In genomic region chr19:6425732-6426686, GRCh38 we compare ENCODE assay signal across 8 cellular contexts. TPM values are rescaled to one million over a fixed set of nuclear protein-coding genes. Genes with fewer than 3 reads are reported as not detected.
DNase-seq lines count a peak whose midpoint lies in the region; ATAC-seq and TF ChIP-seq lines count a peak whose summit lies in the region.

No MANE protein-coding gene starts in this region.

- H3K4me3 Mint-ChIP-seq in activated naive CD8-positive, alpha-beta T cell = peak overlapping the region; percentile 83

- TF ChIP-seq POLR2A in right lobe of liver (IDR thresholded peaks at IDR 0.05) (no peak), uterus (IDR thresholded peaks at IDR 0.05) (no peak)

- H3K36me3 ChIP-seq in right lobe of liver (peaks cover 0 to 3% (median 0%) of the 10 kb centered on the region in 4 donors), uterus (no peaks in the 10 kb centered on the region)

- ATAC-seq in right lobe of liver = no peak
- ATAC-seq in GM19351 (IDR thresholded peaks at IDR 0.05; ENCODE audit: unreplicated experiment) = no peak
- ATAC-seq in HG02885 (IDR thresholded peaks at IDR 0.05; ENCODE audit: poor library complexity, unreplicated experiment) = no peak

- peaks cover 32% of the 10 kb centered on the region for H3K4me1 Mint-ChIP-seq in activated naive CD8-positive, alpha-beta T cell (ENCODE audit: low read depth)

- H3K36me3 Mint-ChIP-seq in activated naive CD8-positive, alpha-beta T cell = no peaks in the 10 kb centered on the region

- WGBS in right lobe of liver (ENCODE audit: insufficient coverage, low coverage, low lambda C conversion rate, missing lambda C conversion rate) = 95% methylated on average over 7 of the region's 23 CpGs

- H3K9me3 ChIP-seq in AG04450 (ENCODE audit: control insufficient read depth, insufficient read depth, low read length) (peaks cover 11% of the 10 kb centered on the region), right lobe of liver (no peaks in the 10 kb centered on the region), uterus (no peaks in the 10 kb centered on the region)

- POLR2A ChIA-PET in AG04450 (lab: Yijun Ruan, JAX) = interaction anchor here (0.6 to 1.7 kb wide), 3 partner anchors 33 to 1998 kb away, joined by 5 to 15 read pairs (median 6); partner anchors contain the start of genes ALKBH7 and GTF2F1

- CTCF ChIA-PET in AG04450 (lab: Charles Lee) = no interaction called here

- peak overlapping the region; percentile 90 for H3K27ac Mint-ChIP-seq in activated naive CD8-positive, alpha-beta T cell

- H3K27ac ChIP-seq in AG04450 (ENCODE audit: low read depth, low read length) (peak overlapping the region; percentile 90), right lobe of liver (peak overlapping the region; percentile 20 to 66 (median 47)), uterus (peak overlapping the region; percentile 82 to 90)

- H3K4me1 ChIP-seq in right lobe of liver (peaks cover 0 to 18% (median 2%) of the 10 kb centered on the region in 4 donors), uterus (peaks cover 0 to 8% of the 10 kb centered on the region in 2 donors)

- H3K9me3 Mint-ChIP-seq in activated naive CD8-positive, alpha-beta T cell (ENCODE audit: low read depth) = no peaks in the 10 kb centered on the region

- intact Hi-C loops in right lobe of liver (cut with DNase I) = no loop called here
- intact Hi-C loops in uterus (cut with DNase I; ENCODE audit: low total_unique reads) = no loop called here

- H3K27me3 ChIP-seq in AG04450 (ENCODE audit: control insufficient read depth, insufficient read depth, low read length) (peaks cover 3% of the 10 kb centered on the region), right lobe of liver (no peaks in the 10 kb centered on the region), uterus (no peaks in the 10 kb centered on the region)

- TF ChIP-seq CTCF in AG04450 (IDR thresholded peaks at IDR 0.05; ENCODE audit: low read depth, low read length) (no peak), HFF-Myc (IDR thresholded peaks at IDR 0.05; ENCODE audit: low read depth, low read length, missing control alignments) (peak; percentile 16), right lobe of liver (IDR thresholded peaks at IDR 0.05) (no peak), uterus (IDR thresholded peaks at IDR 0.05) (peak in 1 of 4 experiments; percentile 4)

- no peak overlapping the region for H3K4me3 ChIP-seq in AG04450 (ENCODE audit: low read depth, low read length)
- H3K4me3 ChIP-seq in HFF-Myc (replicated peaks; ENCODE audit: low read depth, low read length) = no peak overlapping the region
- peak overlapping the region in 2 of 3 donors; percentile 15 to 37 for H3K4me3 ChIP-seq in right lobe of liver
- peak overlapping the region in 1 of 2 donors; percentile 5 for H3K4me3 ChIP-seq in uterus

- no peaks in the 10 kb centered on the region for H3K27me3 Mint-ChIP-seq in activated naive CD8-positive, alpha-beta T cell

- no peak for DNase-seq in AG04450 (ENCODE audit: low read depth, low spot score)
- DNase-seq in HFF-Myc (ENCODE audit: extremely low read depth, low read depth) = no peak
- peak in 1 of 3 donors; percentile 58 for DNase-seq in right lobe of liver
- DNase-seq in uterus = peak; percentile 23 to 25
- no peak for DNase-seq in cerebellar nuclear complex (lab: John Stamatoyannopoulos, UW)

RNA-seq across cellular contexts. Expression of gene KHSRP, which starts 1.4 kb away (rescaled TPM):
- polyA plus RNA-seq in AG04450 (2011; rRNA removed) = 57.0 and 66.7 TPM in 2 replicates
- 93.2 and 100 TPM in 2 replicates for polyA minus RNA-seq in AG04450 (2011; rRNA and poly(A)+ RNA removed)
- total RNA-seq in right lobe of liver (10 to 100 TPM; 68.1 to 89.5 (median 76.1) TPM), uterus (100 to 1,000 TPM in 2 of 4 donors, 10 to 100 TPM in 2; 23.5 to 259 (median 66.5) TPM)

RNA-seq across cellular contexts. Expression of gene SLC25A41, which starts 7.6 kb away (rescaled TPM):
- not detected in 2 replicates for polyA plus RNA-seq in AG04450 (2011; rRNA removed)
- 0.14 TPM in 1 of 2 replicates, not detected in the other for polyA minus RNA-seq in AG04450 (2011; rRNA and poly(A)+ RNA removed)
- total RNA-seq in right lobe of liver = under 1 TPM in 3 of 6 experiments, not detected in 3; 0.18 to 0.60 (median 0.56) TPM
- total RNA-seq in uterus = under 1 TPM in 1 of 4 donors, not detected in 3; 0.52 TPM

RNA-seq across cellular contexts. Expression of gene GTF2F1, which starts 33.0 kb away (rescaled TPM):
- polyA plus RNA-seq in AG04450 (2011; rRNA removed) = 33.7 and 43.7 TPM in 2 replicates
- polyA minus RNA-seq in AG04450 (2011; rRNA and poly(A)+ RNA removed) = 39.9 and 45.5 TPM in 2 replicates
- total RNA-seq in right lobe of liver = 10 to 100 TPM; 12.8 to 22.7 (median 19.8) TPM
- total RNA-seq in uterus = 10 to 100 TPM; 38.2 to 82.2 (median 61.8) TPM

RNA-seq across cellular contexts. Expression of gene SLC25A23, which starts 33.6 kb away (rescaled TPM):
- 8.0 and 13.9 TPM in 2 replicates for polyA plus RNA-seq in AG04450 (2011; rRNA removed)
- polyA minus RNA-seq in AG04450 (2011; rRNA and poly(A)+ RNA removed) = 10.3 and 14.4 TPM in 2 replicates
- 10 to 100 TPM; 23.3 to 50.0 (median 30.0) TPM for total RNA-seq in right lobe of liver
- total RNA-seq in uterus = 10 to 100 TPM; 13.8 to 69.1 (median 36.5) TPM

RNA-seq across cellular contexts. Expression of gene CRB3, which starts 38.1 kb away (rescaled TPM):
- not detected in 2 replicates for polyA plus RNA-seq in AG04450 (2011; rRNA removed)
- polyA minus RNA-seq in AG04450 (2011; rRNA and poly(A)+ RNA removed) = not detected in 2 replicates
- total RNA-seq in right lobe of liver (10 to 100 TPM; 20.6 to 56.1 (median 23.0) TPM), uterus (10 to 100 TPM in 1 of 4 donors, not detected in 3; 10.2 TPM)

Comparison
In these comparisons a context has a peak if more than half of its experiments do, and no peak if none do; other contexts are left out.
1. DNase-seq: peak in uterus (2 of 2); none in AG04450 (single experiment), HFF-Myc (single experiment) and cerebellar nuclear complex (0 of 2).
2. H3K4me3 ChIP-seq: peak in right lobe of liver (2 of 3); none in AG04450 (single experiment) and HFF-Myc (single experiment).
3. Peak in every context shown above with its lines, with median percentiles within 50 percentile points of each other: H3K27ac ChIP-seq.